In genomic region chr10:119776536-119776935, GRCh38 we compare ENCODE assay signal across 26 cellular contexts. TPM values are rescaled to one million over a fixed set of nuclear protein-coding genes. Genes with fewer than 3 reads are reported as not detected.
DNase-seq lines count a peak whose midpoint lies in the region; ATAC-seq, FAIRE-seq and TF ChIP-seq lines count a peak whose summit lies in the region.
"Had no signal": no experiment of that assay in that cellular context is flagged by ENCODE, and none has a peak within 500 bp of the region (broad histone marks: within the 10 kb centered on the region; RNA-seq: fewer than 3 reads in every experiment).

No MANE protein-coding gene starts in this region.

- H3K4me3 ChIP-seq in GM23248, result no peak overlapping the region
- no peak overlapping the region for H3K4me3 ChIP-seq in endothelial cell of umbilical vein (replicated peaks in 1 of 3; ENCODE audit: insufficient read depth in 1 of 3, low read depth in 1 of 3, low read length in 3 of 3)
- H3K4me3 ChIP-seq: BLaER1 treated with 17β-estradiol and CSF1 and Interleukin-3, amounts not matched to agents 10 nM and 100 nM; cardiac muscle cell; colonic mucosa; gastroesophageal sphincter; GM23338; Peyer's patch; thyroid gland; vagina had no signal

- no peak for TF ChIP-seq POLR2A in endothelial cell of umbilical vein (IDR thresholded peaks at IDR 0.05; ENCODE audit: low read depth, low read length)

- CTCF ChIA-PET in endothelial cell of umbilical vein (lab: Charles Lee), result interaction anchor here (0.8 to 1.0 kb wide), 4 partner anchors 14 to 83 kb away, joined by 3 to 8 read pairs (median 3); no protein-coding TSS in a partner anchor

- H3K27me3 ChIP-seq in GM23248 (replicated peaks; ENCODE audit: insufficient read depth) (no peaks in the 10 kb centered on the region), endothelial cell of umbilical vein (ENCODE audit: control insufficient read depth in 2 of 2, insufficient read depth in 2 of 2, low read length in 2 of 2) (no peaks in the 10 kb centered on the region)
- H3K27me3 ChIP-seq: BLaER1 treated with 17β-estradiol and CSF1 and Interleukin-3, amounts not matched to agents 10 nM and 100 nM; cardiac muscle cell; colonic mucosa; gastroesophageal sphincter; Peyer's patch; thyroid gland; vagina had no signal

- H3F3A ChIP-seq in GM23248 (ENCODE audit: insufficient read depth), result peaks cover under 1% of the 10 kb centered on the region

- intact Hi-C loops in endothelial cell of umbilical vein (cut with micrococcal nuclease), result no loop called here

- in situ Hi-C loops in GM23248 (cut with MboI), result no loop called here
- in situ Hi-C loops in GM13977 (cut with MboI; ENCODE audit: low pct_unique_long_range_greater_than_20kb, low sequenced_read_pairs, unreplicated experiment), result no loop called here

- H4K20me1 ChIP-seq in GM23248 (ENCODE audit: insufficient read depth) (no peaks in the 10 kb centered on the region), endothelial cell of umbilical vein (replicated peaks; ENCODE audit: control insufficient read depth, extremely low read depth, insufficient read depth, low read length) (no peaks in the 10 kb centered on the region)

- BruUV-seq in endothelial cell of umbilical vein (replicated peaks; lab: Mats Ljungman, UMichigan), result no TSS peak

- no peaks in the 10 kb centered on the region for H3K9me1 ChIP-seq in endothelial cell of umbilical vein (replicated peaks; ENCODE audit: control insufficient read depth, extremely low read depth, insufficient read depth, low read length)

- H3K36me3 ChIP-seq in GM23248 (ENCODE audit: low read depth), result no peaks in the 10 kb centered on the region
- H3K36me3 ChIP-seq in endothelial cell of umbilical vein (ENCODE audit: control insufficient read depth in 2 of 2, extremely low read depth in 1 of 2, insufficient read depth in 2 of 2, low read length in 2 of 2), result no peaks in the 10 kb centered on the region
- H3K36me3 ChIP-seq: cardiac muscle cell, colonic mucosa, gastroesophageal sphincter, Peyer's patch, thyroid gland, vagina had no signal

- H3K9me2 ChIP-seq in GM23248 (ENCODE audit: insufficient read depth), result no peaks in the 10 kb centered on the region

- H3K79me2 ChIP-seq in GM23248 (ENCODE audit: insufficient read depth) (no peaks in the 10 kb centered on the region), endothelial cell of umbilical vein (ENCODE audit: control insufficient read depth, insufficient read depth, low read length) (peaks cover 8% of the 10 kb centered on the region)

- peak; percentile 28 for DNase-seq in GM23248
- peak; percentile 32 for DNase-seq in LHCN-M2 (ENCODE audit: low read depth)
- DNase-seq in endothelial cell of umbilical vein (ENCODE audit: low read depth, low spot score), result no peak
- DNase-seq in kidney tubule cell (ENCODE audit: low spot score), result peak; percentile 44
- no peak for DNase-seq in GM13977 (ENCODE audit: low spot score)
- DNase-seq in central memory CD4-positive, alpha-beta T cell, result no peak
- DNase-seq: activated CD4-positive, alpha-beta T cell treated with anti-CD3 and anti-CD28 coated beads for 48 hours; aorta; Caco-2; colonic mucosa; effector memory CD8-positive, alpha-beta T cell; left colon; NCI-H1436 treated with DMSO at 0.1 percent for 48 hours; NCI-H226; Peyer's patch; stimulated activated CD4-positive, alpha-beta T cell treated with anti-CD3 and anti-CD28 coated beads, Interleukin-4, amount 100 ng/mL, for 24 hours; SW 1271; thyroid gland had no signal

- H3K4me2 ChIP-seq in GM23248 (ENCODE audit: unreplicated experiment), result no peak overlapping the region
- no peak overlapping the region for H3K4me2 ChIP-seq in endothelial cell of umbilical vein (ENCODE audit: insufficient read depth, low read length)
- H3K4me2 ChIP-seq: BLaER1 treated with 17β-estradiol and CSF1 and Interleukin-3, amounts not matched to agents 10 nM and 100 nM; GM23338 had no signal

- dilution Hi-C loops in endothelial cell of umbilical vein (cut with MboI; ENCODE audit: extremely low pct_ligation_motif_present, low sequenced_read_pairs), result no loop called here

- TF ChIP-seq CTCF in endothelial cell of umbilical vein (IDR thresholded peaks at IDR 0.05; ENCODE audit: extremely low read depth in 1 of 2, insufficient read depth in 1 of 2, low read depth in 1 of 2, low read length in 2 of 2), result no peak
- no peak for TF ChIP-seq CTCF in GM13977 (IDR thresholded peaks at IDR 0.05; ENCODE audit: extremely low read depth, insufficient read depth, missing control alignments)

- H3K9me3 ChIP-seq in GM23248 (ENCODE audit: low read depth), result no peaks in the 10 kb centered on the region
- H3K9me3 ChIP-seq in endothelial cell of umbilical vein (replicated peaks; ENCODE audit: control insufficient read depth, insufficient read depth, low read length), result no peaks in the 10 kb centered on the region
- H3K9me3 ChIP-seq: Caco-2, colonic mucosa, gastroesophageal sphincter, Peyer's patch, thyroid gland, vagina had no signal

- H3K4me1 ChIP-seq in GM23248 (ENCODE audit: insufficient read depth), result peaks cover 4% of the 10 kb centered on the region; the same call in 1 of the 2 replicates
- peaks cover 19% of the 10 kb centered on the region for H3K4me1 ChIP-seq in endothelial cell of umbilical vein (ENCODE audit: control insufficient read depth, extremely low read depth, insufficient read depth, low read length)
- H3K4me1 ChIP-seq: Caco-2, colonic mucosa, gastroesophageal sphincter, Peyer's patch, thyroid gland, vagina had no signal

- no peak overlapping the region for H3K27ac ChIP-seq in GM23248
- H3K27ac ChIP-seq in endothelial cell of umbilical vein (ENCODE audit: insufficient read depth, low read depth, low read length), result no peak overlapping the region
- H3K27ac ChIP-seq: BLaER1 treated with 17β-estradiol and CSF1 and Interleukin-3, amounts not matched to agents 10 nM and 100 nM; cardiac muscle cell; colonic mucosa; gastroesophageal sphincter; Peyer's patch; thyroid gland; vagina; VCaP had no signal

- no peak for FAIRE-seq in endothelial cell of umbilical vein (lab: Jason Lieb, UNC)
- FAIRE-seq: GM19239 had no signal

- H2AFZ ChIP-seq in GM23248, result no peak overlapping the region
- no peak overlapping the region for H2AFZ ChIP-seq in endothelial cell of umbilical vein (ENCODE audit: low read depth, low read length)
- H2AFZ ChIP-seq: GM23338 had no signal

- POLR2A ChIA-PET in endothelial cell of umbilical vein (lab: Charles Lee), result no interaction called here

- 95 to 100% methylated on average over 1 of the region's 1 CpG for WGBS in GM23248 (ENCODE audit: low coverage in 1 of 2, low lambda C conversion rate in 2 of 2, missing lambda C conversion rate in 2 of 2), 2 experiments

- no peak for ATAC-seq in HG02623 (IDR thresholded peaks at IDR 0.05; ENCODE audit: unreplicated experiment)
- ATAC-seq: effector memory CD8-positive, alpha-beta T cell; gastroesophageal sphincter; GM23338; left colon had no signal

- H3K9ac ChIP-seq in GM23248, result no peak overlapping the region
- H3K9ac ChIP-seq in endothelial cell of umbilical vein (replicated peaks; ENCODE audit: extremely low read depth, insufficient read depth, low read length), result no peak overlapping the region
- H3K9ac ChIP-seq: BLaER1 treated with 17β-estradiol and CSF1 and Interleukin-3, amounts not matched to agents 10 nM and 100 nM had no signal

TF ChIP-seq in endothelial cell of umbilical vein, 7 proteins besides CTCF, POLR2A, EP300 and RAD21:
- TF ChIP-seq JUN (IDR thresholded peaks at IDR 0.05; ENCODE audit: borderline replicate concordance, insufficient read depth, insufficient read length, low read depth) (no peak), FOS (IDR thresholded peaks at IDR 0.05; ENCODE audit: borderline replicate concordance, insufficient read depth, low read length) (peak; percentile 5), POLR2AphosphoS5 (IDR thresholded peaks at IDR 0.05; ENCODE audit: insufficient read depth, low read depth, low read length) (peak; percentile 15)

RNA-seq across cellular contexts. Expression of gene INPP5F, which starts 50.7 kb away (rescaled TPM):
- 9.9 and 10.9 TPM in 2 replicates for total RNA-seq in GM23248 (2014; rRNA removed; shearing (Covaris generic))
- polyA plus RNA-seq in GM23248 (2016; fragmentation: Nextera tagmentation; extraction: Ambion mirVana) (6.6 and 8.5 TPM in 2 replicates), endothelial cell of umbilical vein (4.5 and 6.1 TPM in 2 replicates)
- total RNA-seq in LHCN-M2 (2014; rRNA removed) (17.1 and 18.5 TPM in 2 replicates), endothelial cell of umbilical vein (20.3 and 26.6 TPM in 2 replicates)
- 10.2 TPM for polyA plus RNA-seq in LHCN-M2 (2012)
- 6.6 and 8.2 TPM in 2 replicates for polyA plus RNA-seq in endothelial cell of umbilical vein (2011; cell fraction: cytosol; rRNA removed)
- polyA plus RNA-seq in endothelial cell of umbilical vein (2011; cell fraction: nucleus; rRNA removed), result 13.1 and 14.7 TPM in 2 replicates
- 28.5 and 29.7 TPM in 2 replicates for polyA plus RNA-seq in endothelial cell of umbilical vein (2012)
- 12.2 and 12.4 TPM in 2 replicates for polyA minus RNA-seq in endothelial cell of umbilical vein
- polyA minus RNA-seq in endothelial cell of umbilical vein (2011; cell fraction: cytosol; rRNA and poly(A)+ RNA removed), result 2.0 TPM
- polyA minus RNA-seq in endothelial cell of umbilical vein (2011; cell fraction: nucleus; rRNA and poly(A)+ RNA removed), result 12.6 and 34.8 TPM in 2 replicates

Comparison
In these comparisons a context has a peak if more than half of its experiments do, and no peak if none do; other contexts are left out.
1. DNase-seq: peak in GM23248 (single experiment), LHCN-M2 (single experiment) and kidney tubule cell (single experiment); none in endothelial cell of umbilical vein (single experiment), GM13977 (single experiment) and central memory CD4-positive, alpha-beta T cell (single experiment).